ENCODE assay signal across 25 cellular contexts in the genomic region with DNA sequence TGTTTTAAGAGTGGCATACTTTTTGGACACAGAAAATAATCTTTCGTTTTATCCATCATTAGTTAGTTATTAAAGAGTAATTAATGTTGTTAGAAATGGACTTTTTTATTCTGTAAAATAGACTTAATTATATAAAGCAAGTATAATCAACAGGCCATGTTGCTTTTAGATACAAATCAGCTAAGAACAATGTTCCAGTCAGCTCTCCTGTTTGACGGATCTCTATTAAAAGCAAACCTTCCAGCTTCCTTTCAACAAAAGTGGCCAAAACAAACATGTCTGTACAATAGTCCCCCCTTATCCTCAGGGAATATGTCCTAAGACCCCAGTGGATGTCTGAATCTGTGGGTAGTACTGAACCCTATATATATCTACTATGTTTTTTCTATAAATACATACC. TPM values are rescaled to one million over a fixed set of nuclear protein-coding genes. Genes with fewer than 3 reads are reported as not detected.
"Had no signal": no experiment of that assay in that cellular context is flagged by ENCODE, and none has a peak within 500 bp of the region (broad histone marks: within the 10 kb centered on the region; RNA-seq: fewer than 3 reads in every experiment).

No MANE protein-coding gene starts in this region.

- H3K9me3 ChIP-seq: SJSA1 had no signal

- H3K27ac ChIP-seq: KMS-11, SJSA1, SK-N-MC had no signal

- DNase-seq: IMR-90, Kasumi-1, MV-4-11, NCI-H1048, NCI-H1105, NCI-H1417, NCI-H1436 treated with DMSO at 0.1 percent for 48 hours, NCI-H1694, NCI-H187 treated with DMSO at 0.1 percent for 48 hours, NCI-H2029 treated with DMSO at 0.1 percent for 48 hours, NCI-H2171 treated with DMSO at 0.1 percent for 48 hours, NCI-H345, NCI-H446 treated with DMSO at 0.1 percent for 48 hours, NCI-H510A treated with DMSO at 0.1 percent for 48 hours, NCI-H526 treated with DMSO at 0.1 percent for 48 hours, NCI-H748 treated with DMSO at 0.1 percent for 48 hours, Right ventricle myocardium superior, RPMI8226, SIG-M5 had no signal

- H3K9ac ChIP-seq: KMS-11 had no signal

- H3K4me1 ChIP-seq: SJSA1 had no signal

- H3K36me3 ChIP-seq: SJSA1 had no signal

- H3K4me3 ChIP-seq: SJSA1, SK-N-MC had no signal

- H3K4me2 ChIP-seq: KMS-11 had no signal

- FAIRE-seq: RCC 7860 had no signal

RNA-seq across cellular contexts. Expression of a gene that starts 4.9 kb away (rescaled TPM):
- total RNA-seq: HT-29, IMR-90, MCF 10A, Right ventricle myocardium superior, SJSA1 had no signal
- polyA plus RNA-seq: IMR-90 had no signal

RNA-seq across cellular contexts. Expression of a gene that starts 11.8 kb away (rescaled TPM):
- total RNA-seq: HT-29, IMR-90, MCF 10A, Right ventricle myocardium superior, SJSA1 had no signal
- polyA plus RNA-seq: IMR-90 had no signal
